ENCODE assay signal across 10 cellular contexts in the genomic region with DNA sequence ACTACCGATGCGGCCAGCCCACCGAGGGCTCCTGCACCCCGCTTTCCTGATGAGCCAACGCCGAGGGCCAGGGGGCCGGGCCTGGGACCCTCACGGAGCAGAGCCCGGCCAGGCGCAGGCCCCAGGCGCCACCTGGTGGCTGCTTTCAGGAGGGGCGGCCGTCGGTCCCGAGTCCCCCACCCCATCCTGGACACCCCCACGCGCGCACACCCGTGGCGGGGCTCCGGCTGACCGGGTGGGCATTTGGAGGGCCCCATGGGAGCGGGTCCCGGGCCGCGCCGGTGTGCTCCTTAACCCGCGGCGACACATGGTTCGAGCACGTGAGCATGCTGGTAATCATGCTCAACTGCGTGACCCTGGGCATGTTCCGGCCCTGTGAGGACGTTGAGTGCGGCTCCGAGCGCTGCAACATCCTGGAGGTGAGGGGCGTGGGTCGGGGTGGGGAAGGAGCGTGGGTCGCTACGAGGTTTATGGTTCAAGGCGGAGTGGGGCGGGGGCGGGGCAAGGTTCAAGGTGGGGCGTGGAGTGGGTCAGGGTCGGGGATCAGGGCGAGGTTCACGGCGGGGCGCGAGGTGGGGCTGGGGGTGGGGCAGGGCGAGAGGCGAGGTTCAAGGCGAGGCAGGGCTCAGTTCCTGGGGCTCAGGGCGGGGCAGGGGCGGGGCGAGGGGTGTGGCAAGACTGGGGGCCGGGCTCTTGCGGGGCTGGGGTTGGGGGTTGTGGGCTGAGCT. TPM values are rescaled to one million over a fixed set of nuclear protein-coding genes. Genes with fewer than 3 reads are reported as not detected.
DNase-seq lines count a peak whose midpoint lies in the region; ATAC-seq and TF ChIP-seq lines count a peak whose summit lies in the region.
"Had no signal": no experiment of that assay in that cellular context is flagged by ENCODE, and none has a peak within 500 bp of the region (broad histone marks: within the 10 kb centered on the region; RNA-seq: fewer than 3 reads in every experiment).

No MANE protein-coding gene starts in this region.

- intact Hi-C loops in activated B cell treated with CpG ODN at 0.5 μM for 24 hours (cut with micrococcal nuclease) = loop anchor here (2.0 kb wide), 1 partner anchor 382 kb away; no protein-coding TSS in a partner anchor
- intact Hi-C loops in left cardiac atrium (cut with DNase I) = loop anchor here (1.0 to 5.0 kb wide), 3 partner anchors 88 to 138 kb away; no protein-coding TSS in a partner anchor
- intact Hi-C loops in activated T-helper 1 cell treated with anti-CD3 and anti-CD28 coated beads, Interleukin-12 subunit alpha, Interleukin-12 subunit beta, Interleukin-2, Interleukin-4 antibody, amounts not matched to agents 30 ng/mL and 10 ng/mL and 1 ng/mL, durations not matched to agents 14 hours and 24 hours and 36 hours (cut with micrococcal nuclease) = no loop called here

- H3K27ac Mint-ChIP-seq in activated B cell treated with CpG ODN at 0.5 μM for 24 hours = no peak overlapping the region
- H3K27ac Mint-ChIP-seq in stimulated activated naive CD8-positive, alpha-beta T cell treated with anti-CD3 and anti-CD28 coated beads, Interleukin-15, amount 100 ng/mL, for 72 hours = no peak overlapping the region
- H3K27ac Mint-ChIP-seq in activated T-helper 1 cell treated with anti-CD3 and anti-CD28 coated beads, Interleukin-12 subunit alpha, Interleukin-12 subunit beta, Interleukin-2, Interleukin-4 antibody, amounts not matched to agents 30 ng/mL and 10 ng/mL and 1 ng/mL, durations not matched to agents 14 hours and 24 hours and 36 hours = no peak overlapping the region
- H3K27ac Mint-ChIP-seq: dendritic cell treated with granulocyte-macrophage colony-stimulating factor and Interleukin-4, amounts not matched to agents 40 ng/mL and 50 ng/mL, for 4 days had no signal

- peak; percentile 39 for DNase-seq in activated CD4-positive, CD25-positive, alpha-beta regulatory T cell treated with anti-CD3 and anti-CD28 coated beads, Interleukin-2, amount 50 U/mL, for 72 hours
- DNase-seq in activated B cell treated with CpG ODN at 0.5 μM for 24 hours = peak; percentile 29
- DNase-seq in left cardiac atrium = no peak
- DNase-seq in stimulated activated naive CD8-positive, alpha-beta T cell treated with anti-CD3 and anti-CD28 coated beads, Interleukin-15, amount 100 ng/mL, for 72 hours = peak; percentile 31 to 37
- DNase-seq in DMS153 treated with DMSO at 0.1 percent for 48 hours (lab: John Stamatoyannopoulos, UW; ENCODE audit: unreplicated experiment) = no peak
- no peak for DNase-seq in activated T-helper 1 cell treated with anti-CD3 and anti-CD28 coated beads, Interleukin-12 subunit alpha, Interleukin-12 subunit beta, Interleukin-2, Interleukin-4 antibody, amounts not matched to agents 30 ng/mL and 10 ng/mL and 1 ng/mL, durations not matched to agents 14 hours and 24 hours and 36 hours (ENCODE audit: low spot score)
- no peak for DNase-seq in HK-2 (ENCODE audit: unreplicated experiment)
- DNase-seq: NCI-H1436 had no signal

- POLR2A ChIA-PET in activated B cell treated with CpG ODN at 0.5 μM for 24 hours (lab: Charles Lee) = no interaction called here

- CTCF ChIA-PET in activated B cell treated with CpG ODN at 0.5 μM for 24 hours (lab: Charles Lee) = no interaction called here

- peaks cover 2% of the 10 kb centered on the region for H3K9me3 Mint-ChIP-seq in activated B cell treated with CpG ODN at 0.5 μM for 24 hours
- H3K9me3 Mint-ChIP-seq in stimulated activated naive CD8-positive, alpha-beta T cell treated with anti-CD3 and anti-CD28 coated beads, Interleukin-15, amount 100 ng/mL, for 72 hours = peaks cover 0 to 3% of the 10 kb centered on the region in 2 donors
- no peaks in the 10 kb centered on the region for H3K9me3 Mint-ChIP-seq in activated T-helper 1 cell treated with anti-CD3 and anti-CD28 coated beads, Interleukin-12 subunit alpha, Interleukin-12 subunit beta, Interleukin-2, Interleukin-4 antibody, amounts not matched to agents 30 ng/mL and 10 ng/mL and 1 ng/mL, durations not matched to agents 14 hours and 24 hours and 36 hours

- no peak for ATAC-seq in activated CD4-positive, CD25-positive, alpha-beta regulatory T cell treated with anti-CD3 and anti-CD28 coated beads, Interleukin-2, amount 50 U/mL, for 24 hours
- ATAC-seq in activated B cell treated with CpG ODN at 0.5 μM for 24 hours (ENCODE audit: low read depth) = no peak
- peak; percentile 36 to 39 for ATAC-seq in left cardiac atrium
- peak; percentile 42 for ATAC-seq in stimulated activated naive CD8-positive, alpha-beta T cell treated with anti-CD3 and anti-CD28 coated beads, Interleukin-15, amount 100 ng/mL, for 72 hours

- H3K4me3 Mint-ChIP-seq in activated B cell treated with CpG ODN at 0.5 μM for 24 hours = no peak overlapping the region
- no peak overlapping the region for H3K4me3 Mint-ChIP-seq in stimulated activated naive CD8-positive, alpha-beta T cell treated with anti-CD3 and anti-CD28 coated beads, Interleukin-15, amount 100 ng/mL, for 72 hours
- no peak overlapping the region for H3K4me3 Mint-ChIP-seq in activated T-helper 1 cell treated with anti-CD3 and anti-CD28 coated beads, Interleukin-12 subunit alpha, Interleukin-12 subunit beta, Interleukin-2, Interleukin-4 antibody, amounts not matched to agents 30 ng/mL and 10 ng/mL and 1 ng/mL, durations not matched to agents 14 hours and 24 hours and 36 hours
- H3K4me3 Mint-ChIP-seq: dendritic cell treated with granulocyte-macrophage colony-stimulating factor and Interleukin-4, amounts not matched to agents 40 ng/mL and 50 ng/mL, for 4 days had no signal

- H3K36me3 Mint-ChIP-seq in activated B cell treated with CpG ODN at 0.5 μM for 24 hours (ENCODE audit: low read depth) = no peaks in the 10 kb centered on the region
- H3K36me3 Mint-ChIP-seq in activated T-helper 1 cell treated with anti-CD3 and anti-CD28 coated beads, Interleukin-12 subunit alpha, Interleukin-12 subunit beta, Interleukin-2, Interleukin-4 antibody, amounts not matched to agents 30 ng/mL and 10 ng/mL and 1 ng/mL, durations not matched to agents 14 hours and 24 hours and 36 hours (ENCODE audit: low read depth) = no peaks in the 10 kb centered on the region

- H3K4me1 Mint-ChIP-seq in activated B cell treated with CpG ODN at 0.5 μM for 24 hours = no peaks in the 10 kb centered on the region
- H3K4me1 Mint-ChIP-seq in stimulated activated naive CD8-positive, alpha-beta T cell treated with anti-CD3 and anti-CD28 coated beads, Interleukin-15, amount 100 ng/mL, for 72 hours = peaks cover 15% of the 10 kb centered on the region
- H3K4me1 Mint-ChIP-seq in activated T-helper 1 cell treated with anti-CD3 and anti-CD28 coated beads, Interleukin-12 subunit alpha, Interleukin-12 subunit beta, Interleukin-2, Interleukin-4 antibody, amounts not matched to agents 30 ng/mL and 10 ng/mL and 1 ng/mL, durations not matched to agents 14 hours and 24 hours and 36 hours (ENCODE audit: low read depth) = no peaks in the 10 kb centered on the region

- peaks cover 3% of the 10 kb centered on the region for H3K27me3 Mint-ChIP-seq in activated B cell treated with CpG ODN at 0.5 μM for 24 hours
- peaks cover 14% of the 10 kb centered on the region for H3K27me3 Mint-ChIP-seq in stimulated activated naive CD8-positive, alpha-beta T cell treated with anti-CD3 and anti-CD28 coated beads, Interleukin-15, amount 100 ng/mL, for 72 hours
- no peaks in the 10 kb centered on the region for H3K27me3 Mint-ChIP-seq in activated T-helper 1 cell treated with anti-CD3 and anti-CD28 coated beads, Interleukin-12 subunit alpha, Interleukin-12 subunit beta, Interleukin-2, Interleukin-4 antibody, amounts not matched to agents 30 ng/mL and 10 ng/mL and 1 ng/mL, durations not matched to agents 14 hours and 24 hours and 36 hours (ENCODE audit: insufficient read depth)
- H3K27me3 Mint-ChIP-seq: dendritic cell treated with granulocyte-macrophage colony-stimulating factor and Interleukin-4, amounts not matched to agents 40 ng/mL and 50 ng/mL, for 4 days had no signal

- no peak for TF ChIP-seq CTCF in activated B cell treated with CpG ODN at 0.5 μM for 24 hours (IDR thresholded peaks at IDR 0.05)

RNA-seq across cellular contexts. Expression of gene TPSG1, which starts 30.2 kb away (rescaled TPM):
- total RNA-seq in activated B cell treated with CpG ODN at 0.5 μM for 24 hours = not detected in 2 replicates
- total RNA-seq in left cardiac atrium = under 1 TPM in 1 of 2 donors, not detected in 1; 0.21 TPM
- not detected in 2 replicates for total RNA-seq in activated T-helper 1 cell treated with anti-CD3 and anti-CD28 coated beads, Interleukin-12 subunit alpha, Interleukin-12 subunit beta, Interleukin-2, Interleukin-4 antibody, amounts not matched to agents 30 ng/mL and 10 ng/mL and 1 ng/mL, durations not matched to agents 14 hours and 24 hours and 36 hours

RNA-seq across cellular contexts. Expression of gene TPSB2, which starts 35.2 kb away (rescaled TPM):
- not detected in 2 replicates for total RNA-seq in activated B cell treated with CpG ODN at 0.5 μM for 24 hours
- 10 to 100 TPM in 1 of 2 donors, 1 to 10 TPM in 1; 9.3 to 18.9 TPM for total RNA-seq in left cardiac atrium
- not detected in 2 replicates for total RNA-seq in activated T-helper 1 cell treated with anti-CD3 and anti-CD28 coated beads, Interleukin-12 subunit alpha, Interleukin-12 subunit beta, Interleukin-2, Interleukin-4 antibody, amounts not matched to agents 30 ng/mL and 10 ng/mL and 1 ng/mL, durations not matched to agents 14 hours and 24 hours and 36 hours

RNA-seq across cellular contexts. Expression of gene CACNA1H, which starts 41.9 kb away (rescaled TPM):
- total RNA-seq in activated B cell treated with CpG ODN at 0.5 μM for 24 hours (0.02 TPM in 1 of 2 replicates, not detected in the other), left cardiac atrium (1 to 10 TPM; 6.0 to 7.1 TPM)
- total RNA-seq in activated T-helper 1 cell treated with anti-CD3 and anti-CD28 coated beads, Interleukin-12 subunit alpha, Interleukin-12 subunit beta, Interleukin-2, Interleukin-4 antibody, amounts not matched to agents 30 ng/mL and 10 ng/mL and 1 ng/mL, durations not matched to agents 14 hours and 24 hours and 36 hours = 0.12 and 0.18 TPM in 2 replicates

RNA-seq across cellular contexts. Expression of gene TPSAB1, which starts 45.7 kb away (rescaled TPM):
- total RNA-seq in activated B cell treated with CpG ODN at 0.5 μM for 24 hours (not detected in 2 replicates), left cardiac atrium (10 to 100 TPM in 1 of 2 donors, 1 to 10 TPM in 1; 2.1 to 17.3 TPM)
- not detected in 2 replicates for total RNA-seq in activated T-helper 1 cell treated with anti-CD3 and anti-CD28 coated beads, Interleukin-12 subunit alpha, Interleukin-12 subunit beta, Interleukin-2, Interleukin-4 antibody, amounts not matched to agents 30 ng/mL and 10 ng/mL and 1 ng/mL, durations not matched to agents 14 hours and 24 hours and 36 hours

Comparison
In these comparisons a context has a peak if more than half of its experiments do, and no peak if none do; other contexts are left out.
1. DNase-seq: peak in activated CD4-positive, CD25-positive, alpha-beta regulatory T cell treated with anti-CD3 and anti-CD28 coated beads, Interleukin-2, amount 50 U/mL, for 72 hours (single experiment), activated B cell treated with CpG ODN at 0.5 μM for 24 hours (single experiment) and stimulated activated naive CD8-positive, alpha-beta T cell treated with anti-CD3 and anti-CD28 coated beads, Interleukin-15, amount 100 ng/mL, for 72 hours (2 of 2); none in left cardiac atrium (single experiment), DMS153 treated with DMSO at 0.1 percent for 48 hours (single experiment), activated T-helper 1 cell treated with anti-CD3 and anti-CD28 coated beads, Interleukin-12 subunit alpha, Interleukin-12 subunit beta, Interleukin-2, Interleukin-4 antibody, amounts not matched to agents 30 ng/mL and 10 ng/mL and 1 ng/mL, durations not matched to agents 14 hours and 24 hours and 36 hours (single experiment) and HK-2 (single experiment).
2. ATAC-seq: peak in left cardiac atrium (2 of 2) and stimulated activated naive CD8-positive, alpha-beta T cell treated with anti-CD3 and anti-CD28 coated beads, Interleukin-15, amount 100 ng/mL, for 72 hours (single experiment); none in activated CD4-positive, CD25-positive, alpha-beta regulatory T cell treated with anti-CD3 and anti-CD28 coated beads, Interleukin-2, amount 50 U/mL, for 24 hours (0 of 2) and activated B cell treated with CpG ODN at 0.5 μM for 24 hours (single experiment).
3. RNA of gene TPSB2, which starts 35.2 kb away (total RNA-seq): 9.3 to 18.9 TPM in left cardiac atrium; not detected in activated B cell treated with CpG ODN at 0.5 μM for 24 hours and not detected in activated T-helper 1 cell treated with anti-CD3 and anti-CD28 coated beads, Interleukin-12 subunit alpha, Interleukin-12 subunit beta, Interleukin-2, Interleukin-4 antibody, amounts not matched to agents 30 ng/mL and 10 ng/mL and 1 ng/mL, durations not matched to agents 14 hours and 24 hours and 36 hours; every median in the first group is over 10 times any median in the second.